1 cellular context compared by ENCODE assay signal in genomic region chr1:10160173-10160572, GRCh38.
TF ChIP-seq lines count a peak whose summit lies in the region.

No MANE protein-coding gene starts in this region.

TF ChIP-seq in GM23338, 12 proteins besides CTCF, POLR2A, EP300 and RAD21 (continued from another document):
- TF ChIP-seq ZNF462 (CRISPR knock-in tag; IDR thresholded peaks at IDR 0.05) (no peak), ZNF114 (CRISPR knock-in tag; IDR thresholded peaks at IDR 0.05) (no peak), CREB1 (CRISPR knock-in tag; IDR thresholded peaks at IDR 0.05; ENCODE audit: low read depth) (no peak), EZH2phosphoT487 (IDR thresholded peaks at IDR 0.05; ENCODE audit: unreplicated experiment) (no peak), REST (IDR thresholded peaks at IDR 0.05; ENCODE audit: unreplicated experiment) (no peak), ETS1 (IDR thresholded peaks at IDR 0.05) (no peak), NANOG (IDR thresholded peaks at IDR 0.05; ENCODE audit: borderline replicate concordance) (no peak), JUNB (IDR thresholded peaks at IDR 0.05; ENCODE audit: unreplicated experiment) (no peak), POLR2AphosphoS5 (IDR thresholded peaks at IDR 0.05; ENCODE audit: low read depth) (no peak), STAT1 (IDR thresholded peaks at IDR 0.05; ENCODE audit: unreplicated experiment) (no peak)
